In the genomic region with DNA sequence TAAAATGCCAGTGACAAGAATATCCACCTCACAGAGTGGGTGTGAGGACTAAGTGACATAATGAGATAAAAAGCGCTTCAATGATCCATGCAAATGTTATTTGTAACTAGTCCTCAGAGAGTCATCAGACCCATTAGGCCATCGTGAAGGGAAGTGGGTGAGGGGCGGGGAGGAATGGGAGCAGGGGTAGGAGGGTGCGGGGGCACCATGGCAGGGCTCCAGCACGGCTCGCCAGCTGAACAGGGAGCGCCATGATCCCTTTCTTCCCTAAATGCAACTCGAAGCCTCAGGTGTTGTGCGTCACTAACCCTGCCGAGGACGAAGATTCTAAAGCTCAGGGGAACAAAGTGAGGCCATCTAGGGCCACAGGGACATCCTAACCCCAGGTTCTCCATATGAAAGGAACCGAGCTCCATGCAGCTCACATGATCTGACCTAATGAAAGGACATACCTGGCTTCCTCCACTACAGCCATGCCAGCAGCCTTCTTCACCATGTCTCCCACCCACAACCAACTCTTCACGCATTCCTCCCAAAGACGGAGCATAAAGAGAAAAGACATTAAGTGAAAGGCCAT, we compare ENCODE assay signal across 1 cellular context.
TF ChIP-seq lines count a peak whose summit lies in the region.

No MANE protein-coding gene starts in this region.

TF ChIP-seq in GM12878, 131 proteins besides CTCF, POLR2A, EP300 and RAD21 (continued from another document):
- TF ChIP-seq, protein P1, sequence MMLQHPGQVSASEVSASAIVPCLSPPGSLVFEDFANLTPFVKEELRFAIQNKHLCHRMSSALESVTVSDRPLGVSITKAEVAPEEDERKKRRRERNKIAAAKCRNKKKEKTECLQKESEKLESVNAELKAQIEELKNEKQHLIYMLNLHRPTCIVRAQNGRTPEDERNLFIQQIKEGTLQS (IDR thresholded peaks at IDR 0.05; ENCODE audit: borderline replicate concordance, extremely low read depth, low read depth, low read length), result no peak
- TF ChIP-seq SUZ12 (IDR thresholded peaks at IDR 0.05; ENCODE audit: unreplicated experiment) (no peak), FOXM1 (IDR thresholded peaks at IDR 0.05; ENCODE audit: low read depth, low read length) (no peak), FOS (IDR thresholded peaks at IDR 0.05; ENCODE audit: borderline replicate concordance, extremely low read depth, insufficient read length) (no peak), CEBPB (IDR thresholded peaks at IDR 0.05; ENCODE audit: borderline replicate concordance in 1 of 2, low read depth in 2 of 2, low read length in 2 of 2) (no peak), NFIC (IDR thresholded peaks at IDR 0.05; ENCODE audit: low read depth, low read length) (no peak), BCL11A (IDR thresholded peaks at IDR 0.05; ENCODE audit: low read depth, low read length) (no peak), ETV6 (conservative IDR thresholded peaks at IDR 0.05 in 1 of 2, IDR thresholded peaks at IDR 0.05 in 1 of 2; ENCODE audit: borderline replicate concordance in 1 of 2, low read depth in 1 of 2) (no peak), TCF12 (IDR thresholded peaks at IDR 0.05; ENCODE audit: low read depth, low read length) (no peak)
- TF ChIP-seq, protein P2, sequence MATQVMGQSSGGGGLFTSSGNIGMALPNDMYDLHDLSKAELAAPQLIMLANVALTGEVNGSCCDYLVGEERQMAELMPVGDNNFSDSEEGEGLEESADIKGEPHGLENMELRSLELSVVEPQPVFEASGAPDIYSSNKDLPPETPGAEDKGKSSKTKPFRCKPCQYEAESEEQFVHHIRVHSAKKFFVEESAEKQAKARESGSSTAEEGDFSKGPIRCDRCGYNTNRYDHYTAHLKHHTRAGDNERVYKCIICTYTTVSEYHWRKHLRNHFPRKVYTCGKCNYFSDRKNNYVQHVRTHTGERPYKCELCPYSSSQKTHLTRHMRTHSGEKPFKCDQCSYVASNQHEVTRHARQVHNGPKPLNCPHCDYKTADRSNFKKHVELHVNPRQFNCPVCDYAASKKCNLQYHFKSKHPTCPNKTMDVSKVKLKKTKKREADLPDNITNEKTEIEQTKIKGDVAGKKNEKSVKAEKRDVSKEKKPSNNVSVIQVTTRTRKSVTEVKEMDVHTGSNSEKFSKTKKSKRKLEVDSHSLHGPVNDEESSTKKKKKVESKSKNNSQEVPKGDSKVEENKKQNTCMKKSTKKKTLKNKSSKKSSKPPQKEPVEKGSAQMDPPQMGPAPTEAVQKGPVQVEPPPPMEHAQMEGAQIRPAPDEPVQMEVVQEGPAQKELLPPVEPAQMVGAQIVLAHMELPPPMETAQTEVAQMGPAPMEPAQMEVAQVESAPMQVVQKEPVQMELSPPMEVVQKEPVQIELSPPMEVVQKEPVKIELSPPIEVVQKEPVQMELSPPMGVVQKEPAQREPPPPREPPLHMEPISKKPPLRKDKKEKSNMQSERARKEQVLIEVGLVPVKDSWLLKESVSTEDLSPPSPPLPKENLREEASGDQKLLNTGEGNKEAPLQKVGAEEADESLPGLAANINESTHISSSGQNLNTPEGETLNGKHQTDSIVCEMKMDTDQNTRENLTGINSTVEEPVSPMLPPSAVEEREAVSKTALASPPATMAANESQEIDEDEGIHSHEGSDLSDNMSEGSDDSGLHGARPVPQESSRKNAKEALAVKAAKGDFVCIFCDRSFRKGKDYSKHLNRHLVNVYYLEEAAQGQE (IDR thresholded peaks at IDR 0.05; ENCODE audit: low read depth, low read length), result no peak
- TF ChIP-seq, protein P3, sequence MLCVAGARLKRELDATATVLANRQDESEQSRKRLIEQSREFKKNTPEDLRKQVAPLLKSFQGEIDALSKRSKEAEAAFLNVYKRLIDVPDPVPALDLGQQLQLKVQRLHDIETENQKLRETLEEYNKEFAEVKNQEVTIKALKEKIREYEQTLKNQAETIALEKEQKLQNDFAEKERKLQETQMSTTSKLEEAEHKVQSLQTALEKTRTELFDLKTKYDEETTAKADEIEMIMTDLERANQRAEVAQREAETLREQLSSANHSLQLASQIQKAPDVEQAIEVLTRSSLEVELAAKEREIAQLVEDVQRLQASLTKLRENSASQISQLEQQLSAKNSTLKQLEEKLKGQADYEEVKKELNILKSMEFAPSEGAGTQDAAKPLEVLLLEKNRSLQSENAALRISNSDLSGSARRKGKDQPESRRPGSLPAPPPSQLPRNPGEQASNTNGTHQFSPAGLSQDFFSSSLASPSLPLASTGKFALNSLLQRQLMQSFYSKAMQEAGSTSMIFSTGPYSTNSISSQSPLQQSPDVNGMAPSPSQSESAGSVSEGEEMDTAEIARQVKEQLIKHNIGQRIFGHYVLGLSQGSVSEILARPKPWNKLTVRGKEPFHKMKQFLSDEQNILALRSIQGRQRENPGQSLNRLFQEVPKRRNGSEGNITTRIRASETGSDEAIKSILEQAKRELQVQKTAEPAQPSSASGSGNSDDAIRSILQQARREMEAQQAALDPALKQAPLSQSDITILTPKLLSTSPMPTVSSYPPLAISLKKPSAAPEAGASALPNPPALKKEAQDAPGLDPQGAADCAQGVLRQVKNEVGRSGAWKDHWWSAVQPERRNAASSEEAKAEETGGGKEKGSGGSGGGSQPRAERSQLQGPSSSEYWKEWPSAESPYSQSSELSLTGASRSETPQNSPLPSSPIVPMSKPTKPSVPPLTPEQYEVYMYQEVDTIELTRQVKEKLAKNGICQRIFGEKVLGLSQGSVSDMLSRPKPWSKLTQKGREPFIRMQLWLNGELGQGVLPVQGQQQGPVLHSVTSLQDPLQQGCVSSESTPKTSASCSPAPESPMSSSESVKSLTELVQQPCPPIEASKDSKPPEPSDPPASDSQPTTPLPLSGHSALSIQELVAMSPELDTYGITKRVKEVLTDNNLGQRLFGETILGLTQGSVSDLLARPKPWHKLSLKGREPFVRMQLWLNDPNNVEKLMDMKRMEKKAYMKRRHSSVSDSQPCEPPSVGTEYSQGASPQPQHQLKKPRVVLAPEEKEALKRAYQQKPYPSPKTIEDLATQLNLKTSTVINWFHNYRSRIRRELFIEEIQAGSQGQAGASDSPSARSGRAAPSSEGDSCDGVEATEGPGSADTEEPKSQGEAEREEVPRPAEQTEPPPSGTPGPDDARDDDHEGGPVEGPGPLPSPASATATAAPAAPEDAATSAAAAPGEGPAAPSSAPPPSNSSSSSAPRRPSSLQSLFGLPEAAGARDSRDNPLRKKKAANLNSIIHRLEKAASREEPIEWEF (IDR thresholded peaks at IDR 0.05; ENCODE audit: insufficient replicate concordance, low read depth, low read length), result no peak
